ENCODE assay signal across 8 cellular contexts in genomic region chr13:49627831-49628652, GRCh38. TPM values are rescaled to one million over a fixed set of nuclear protein-coding genes. Genes with fewer than 3 reads are reported as not detected.
A peak's percentile ranks its signal among the peaks of the same experiment; 100 is the strongest.
DNase-seq lines count a peak whose midpoint lies in the region; ATAC-seq, FAIRE-seq and TF ChIP-seq lines count a peak whose summit lies in the region.

ARL11 (plus strand) TSS chr13:49628507; CDS start chr13:49630448, 1,941 bp downstream.

- no peaks in the 10 kb centered on the region for H3F3A ChIP-seq in Loucy (ENCODE audit: low read depth)

- no peak for FAIRE-seq in small intestine (lab: Jason Lieb, UNC)

- H2AFZ ChIP-seq in Loucy (ENCODE audit: low read length) = peak within 1 kb of the TSS; percentile 83

- H4K20me1 ChIP-seq in Loucy (ENCODE audit: insufficient read depth, low read length, poor library complexity, severe bottlenecking) = no peaks in the 10 kb centered on the region

- H3K4me3 ChIP-seq in Loucy (ENCODE audit: low read length, poor library complexity, severe bottlenecking) = peak within 1 kb of the TSS; percentile 66
- peak within 1 kb of the TSS in 1 of 2 donors; percentile 44 for H3K4me3 ChIP-seq in small intestine (ENCODE audit: low read depth in 1 of 2, low read length in 2 of 2)
- no peak within 1 kb of the TSS for H3K4me3 ChIP-seq in prostate gland

- peak within 1 kb of the TSS; percentile 64 for H3K4me2 ChIP-seq in Loucy (ENCODE audit: low read depth, low read length, poor library complexity, severe bottlenecking)

- H3K79me2 ChIP-seq in Loucy (ENCODE audit: insufficient read depth, low read length) = no peaks in the 10 kb centered on the region

- H3K9ac ChIP-seq in Loucy (ENCODE audit: low read depth, low read length, poor library complexity, severe bottlenecking) = peak within 1 kb of the TSS; percentile 51

- H3K27ac ChIP-seq in small intestine (ENCODE audit: low read depth in 1 of 2, low read length in 1 of 2) = peak within 1 kb of the TSS in 1 of 2 donors; percentile 9
- no peak within 1 kb of the TSS for H3K27ac ChIP-seq in prostate gland

- ATAC-seq in GM21737 (IDR thresholded peaks at IDR 0.05; ENCODE audit: unreplicated experiment) = peak; percentile 90

- H3K4me1 ChIP-seq in Loucy (ENCODE audit: insufficient read depth, low read length, poor library complexity, severe bottlenecking) (no peaks in the 10 kb centered on the region), small intestine (ENCODE audit: control insufficient read depth in 2 of 2, insufficient read depth in 1 of 2, low read depth in 1 of 2, low read length in 1 of 2) (peaks cover 0 to 3% of the 10 kb centered on the region in 2 donors), prostate gland (replicated peaks) (no peaks in the 10 kb centered on the region)

- 43 to 51% (median 49%) methylated on average over 17 of the region's 17 CpGs for WGBS in small intestine, 3 donors
- 55% methylated on average over 17 of the region's 17 CpGs for WGBS in prostate gland

- TF ChIP-seq CTCF in Loucy (conservative IDR thresholded peaks at IDR 0.05; ENCODE audit: low read length) = no peak
- TF ChIP-seq CTCF in prostate gland (IDR thresholded peaks at IDR 0.05) = no peak

- TF ChIP-seq POLR2A in prostate gland (IDR thresholded peaks at IDR 0.05) = no peak

- no peaks in the 10 kb centered on the region for H3K27me3 ChIP-seq in Loucy (ENCODE audit: insufficient read depth, low read length, poor library complexity, severe bottlenecking)
- no peaks in the 10 kb centered on the region for H3K27me3 ChIP-seq in small intestine (ENCODE audit: control insufficient read depth in 2 of 2, insufficient read depth in 2 of 2, low read length in 2 of 2)
- no peaks in the 10 kb centered on the region for H3K27me3 ChIP-seq in prostate gland (replicated peaks; ENCODE audit: insufficient read depth)

- DNase-seq in GF-D8 (lab: John Stamatoyannopoulos, UW) (peak; percentile 93), head of caudate nucleus (peak in 38 of 42 donors; percentile 8 to 68 (median 42)), small intestine (peak; percentile 69), prostate gland (ENCODE audit: low spot score) (no peak), NCI-H187 (lab: John Stamatoyannopoulos, UW) (no peak)
- peak; percentile 77 for DNase-seq in activated CD8-positive, alpha-beta memory T cell treated with anti-CD3 and anti-CD28 coated beads for 24 hours

- H3K9me2 ChIP-seq in Loucy (replicated peaks; ENCODE audit: low read depth, low read length) = no peaks in the 10 kb centered on the region

- intact Hi-C loops in head of caudate nucleus (cut with DNase I) = no loop called here
- intact Hi-C loops in prostate gland (cut with DNase I) = no loop called here

- H3K9me3 ChIP-seq in Loucy (ENCODE audit: insufficient read depth, low read depth, low read length) (no peaks in the 10 kb centered on the region), small intestine (ENCODE audit: control insufficient read depth, low read depth) (no peaks in the 10 kb centered on the region), prostate gland (no peaks in the 10 kb centered on the region)

- H3K36me3 ChIP-seq in Loucy (ENCODE audit: insufficient read depth, low read length) (no peaks in the 10 kb centered on the region), small intestine (ENCODE audit: control insufficient read depth in 2 of 2, insufficient read depth in 2 of 2, low read length in 2 of 2) (no peaks in the 10 kb centered on the region), prostate gland (no peaks in the 10 kb centered on the region)

RNA-seq across cellular contexts. Expression of gene ARL11, which starts in this region (rescaled TPM):
- polyA plus RNA-seq in small intestine = 1 to 10 TPM; 1.7 to 2.9 (median 1.9) TPM
- under 1 TPM; 0.05 to 0.40 TPM for total RNA-seq in prostate gland

Comparison
In these comparisons a context has a peak if more than half of its experiments do, and no peak if none do; other contexts are left out.
1. DNase-seq: peak in GF-D8 (single experiment), activated CD8-positive, alpha-beta memory T cell treated with anti-CD3 and anti-CD28 coated beads for 24 hours (single experiment), head of caudate nucleus (38 of 42) and small intestine (single experiment); none in prostate gland (single experiment) and NCI-H187 (0 of 2).